33 cellular contexts compared by ENCODE assay signal in the genomic region with DNA sequence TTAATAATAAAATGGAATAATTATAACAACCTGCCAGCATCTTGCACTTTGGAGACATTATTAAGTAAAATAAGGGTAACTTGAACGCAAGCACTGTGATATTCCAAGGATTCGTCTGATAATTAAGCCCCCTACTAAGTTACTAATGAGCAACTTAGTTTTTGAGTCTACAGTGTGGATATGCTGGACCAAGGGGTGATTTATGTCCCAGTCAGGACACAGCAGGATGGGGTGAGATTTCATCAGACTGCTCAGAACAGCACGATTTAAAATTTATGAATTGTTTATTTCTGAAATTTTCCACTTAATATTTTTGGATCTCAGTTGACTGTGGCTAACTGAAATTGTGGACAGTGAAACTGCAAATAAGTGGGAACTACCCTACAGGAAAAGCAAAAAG.
A peak's percentile ranks its signal among the peaks of the same experiment; 100 is the strongest.
DNase-seq lines count a peak whose midpoint lies in the region; ATAC-seq, FAIRE-seq and TF ChIP-seq lines count a peak whose summit lies in the region.
"Had no signal": no experiment of that assay in that cellular context is flagged by ENCODE, and none has a peak within 500 bp of the region (broad histone marks: within the 10 kb centered on the region; RNA-seq: fewer than 3 reads in every experiment).

No MANE protein-coding gene starts in this region.

- H3K9me3 Mint-ChIP-seq in H9 = peaks cover 0 to 2% of the 10 kb centered on the region in 2 experiments; a peak in 3 of 5 replicates

- in situ Hi-C loops in K562 (cut with MboI) (no loop called here), GM13977 (cut with MboI; ENCODE audit: low pct_unique_long_range_greater_than_20kb, low sequenced_read_pairs, unreplicated experiment) (no loop called here)

- H3K36me3 Mint-ChIP-seq in H9 (ENCODE audit: insufficient read depth in 1 of 3, low read depth in 3 of 3) = no peaks in the 10 kb centered on the region
- H3K36me3 Mint-ChIP-seq: CD14-positive monocyte; CD4-positive, alpha-beta memory T cell; CD4-positive, CD25-positive, alpha-beta regulatory T cell; CD8-positive, alpha-beta memory T cell; CD8-positive, alpha-beta T cell had no signal

- BruUV-seq in K562 (replicated peaks; lab: Mats Ljungman, UMichigan) = no TSS peak

- no peak for TF ChIP-seq POLR2A in K562 (conservative IDR thresholded peaks at IDR 0.05)

- no peak for TF ChIP-seq RAD21 in K562 (CRISPR knock-in tag; conservative IDR thresholded peaks at IDR 0.05 in 1 of 2, IDR thresholded peaks at IDR 0.05 in 1 of 2)

- no peak overlapping the region for H3K23ac ChIP-seq in H9 (ENCODE audit: insufficient read length, low read depth, low read length)

- no peak overlapping the region for H3K27ac Mint-ChIP-seq in H9
- H3K27ac Mint-ChIP-seq: B cell; CD14-positive monocyte; CD4-positive, alpha-beta memory T cell; CD4-positive, alpha-beta T cell; CD4-positive, CD25-positive, alpha-beta regulatory T cell; CD8-positive, alpha-beta memory T cell; CD8-positive, alpha-beta T cell had no signal

- H3K4ac ChIP-seq in H9 (ENCODE audit: low read depth, low read length) = no peak overlapping the region

- no CpG with 5 or more reads among the region's 3 CpGs for WGBS in H9 (ENCODE audit: extremely low coverage, insufficient read length, low lambda C conversion rate)
- WGBS in K562 (ENCODE audit: insufficient coverage, low coverage, missing lambda C conversion rate) = 46% methylated on average over 3 of the region's 3 CpGs

- no peak overlapping the region for H4K8ac ChIP-seq in H9 (replicated peaks; ENCODE audit: insufficient read length, low read depth, low read length)

- no peak for TF ChIP-seq EP300 in K562 (IDR thresholded peaks at IDR 0.05; ENCODE audit: low read length)

- peak overlapping the region; percentile 67 for H3T11ph ChIP-seq in H9 (ENCODE audit: low read length)

- intact Hi-C loops in K562 (cut with micrococcal nuclease) = no loop called here

- H3K79me1 ChIP-seq in H9 (ENCODE audit: insufficient read depth, low read depth, low read length, poor library complexity, severe bottlenecking) = no peaks in the 10 kb centered on the region

- no peak overlapping the region for H2BK120ac ChIP-seq in H9 (ENCODE audit: low read depth, low read length, poor library complexity, severe bottlenecking)

- H2BK5ac ChIP-seq in H9 (ENCODE audit: insufficient read length, low read length) = no peak overlapping the region

- no peaks in the 10 kb centered on the region for H3K27me3 Mint-ChIP-seq in H9 (ENCODE audit: low read depth)
- H3K27me3 Mint-ChIP-seq: B cell; CD4-positive, alpha-beta memory T cell; CD4-positive, CD25-positive, alpha-beta regulatory T cell; CD8-positive, alpha-beta memory T cell had no signal

- no peak overlapping the region for H2AFZ ChIP-seq in H9 (ENCODE audit: low read length)
- H2AFZ ChIP-seq in K562 (ENCODE audit: low read depth, low read length) = no peak overlapping the region

- no peaks in the 10 kb centered on the region for H3K4me1 ChIP-seq in H9 (ENCODE audit: insufficient read depth, low read length)
- H3K4me1 ChIP-seq in K562 (replicated peaks in 1 of 2; ENCODE audit: control insufficient read depth in 2 of 2, insufficient read depth in 2 of 2, low read length in 2 of 2) = peaks cover 6 to 19% of the 10 kb centered on the region in 2 experiments; a peak in 3 of 5 replicates
- H3K4me1 ChIP-seq: A549; BE2C; BLaER1; BLaER1 treated with 17β-estradiol and CSF1 and Interleukin-3, amounts not matched to agents 10 nM and 100 nM; Caco-2 had no signal

- H2BK12ac ChIP-seq in H9 (ENCODE audit: insufficient read length, low read depth, low read length) = no peak overlapping the region

- H3K23me2 ChIP-seq in H9 (ENCODE audit: insufficient read length, low read depth, low read length, poor library complexity, severe bottlenecking) = no peaks in the 10 kb centered on the region

- H3K79me2 ChIP-seq in H9 (ENCODE audit: insufficient read depth, low read length) (no peaks in the 10 kb centered on the region), K562 (ENCODE audit: control insufficient read depth, insufficient read depth, low read length) (no peaks in the 10 kb centered on the region)

- H3K4me2 ChIP-seq in H9 (ENCODE audit: insufficient read depth, insufficient read length, low read length) (no peak overlapping the region), K562 (ENCODE audit: insufficient read depth, low read length) (no peak overlapping the region)
- H3K4me2 ChIP-seq: A549; BLaER1; BLaER1 treated with 17β-estradiol and CSF1 and Interleukin-3, amounts not matched to agents 10 nM and 100 nM had no signal

- no peak overlapping the region for H4K5ac ChIP-seq in H9 (ENCODE audit: insufficient read length, low read depth, low read length)

- no peak overlapping the region for H3K14ac ChIP-seq in H9 (ENCODE audit: insufficient read depth, low read length)

- POLR2A ChIA-PET in K562 (lab: Yijun Ruan, JAX) = no interaction called here

- no peak for DNase-seq in H9
- no peak for DNase-seq in K562 (ENCODE audit: extremely low read depth in 1 of 4, low spot score in 3 of 4)
- no peak for DNase-seq in GM13977 (ENCODE audit: low spot score)
- DNase-seq: 8988T; ACHN; AML-193; BE2C; C1 segment of cervical spinal cord; Caco-2; Calu3; CD4-positive, alpha-beta memory T cell; CD4-positive, alpha-beta T cell; CD4-positive, CD25-positive, alpha-beta regulatory T cell; CD8-positive, alpha-beta memory T cell; CD8-positive, alpha-beta T cell; COR-L47; DMS 273 treated with DMSO at 0.1 percent for 48 hours; DMS153; DMS53; DMS79; DMS79 treated with DMSO at 0.1 percent for 48 hours; DND-41; EL had no signal

- H3K18ac ChIP-seq in H9 (ENCODE audit: insufficient read length, low read depth, low read length) = no peak overlapping the region

- H3K36me3 ChIP-seq in K562 (ENCODE audit: control insufficient read depth, insufficient read depth, low read length) = no peaks in the 10 kb centered on the region
- H3K36me3 ChIP-seq: BE2C; BLaER1; BLaER1 treated with 17β-estradiol and CSF1 and Interleukin-3, amounts not matched to agents 10 nM and 100 nM had no signal

- H3K9me3 ChIP-seq in H9 (ENCODE audit: control insufficient read depth, low read depth, low read length) (peaks cover 2% of the 10 kb centered on the region), K562 (replicated peaks; ENCODE audit: control insufficient read depth, insufficient read depth, low read depth, low read length) (no peaks in the 10 kb centered on the region)
- H3K9me3 ChIP-seq: A549, BE2C, BLaER1, Caco-2 had no signal

- no peak overlapping the region for H3K4me3 Mint-ChIP-seq in H9
- H3K4me3 Mint-ChIP-seq: B cell; CD14-positive monocyte; CD4-positive, alpha-beta memory T cell; CD4-positive, alpha-beta T cell; CD4-positive, CD25-positive, alpha-beta regulatory T cell; CD8-positive, alpha-beta memory T cell; CD8-positive, alpha-beta T cell had no signal

- no peaks in the 10 kb centered on the region for H4K20me1 ChIP-seq in H9 (ENCODE audit: control insufficient read depth, insufficient read depth, insufficient read length)
- no peaks in the 10 kb centered on the region for H4K20me1 ChIP-seq in K562 (replicated peaks; ENCODE audit: control insufficient read depth, insufficient read depth, low read length)
- H4K20me1 ChIP-seq: BLaER1; BLaER1 treated with 17β-estradiol and CSF1 and Interleukin-3, amounts not matched to agents 10 nM and 100 nM had no signal

- no peak overlapping the region for H2BK20ac ChIP-seq in H9 (ENCODE audit: low read depth, low read length, poor library complexity, severe bottlenecking)

- ATAC-seq in K562 = no peak
- no peak for ATAC-seq in HG02852 (IDR thresholded peaks at IDR 0.05; ENCODE audit: unreplicated experiment)
- ATAC-seq: A549; CD8-positive, alpha-beta T cell had no signal

- H4K91ac ChIP-seq in H9 (ENCODE audit: insufficient read length, low read depth, low read length) = no peak overlapping the region

- H3K4me3 ChIP-seq in K562 = no peak overlapping the region
- H3K4me3 ChIP-seq: A549; BLaER1; BLaER1 treated with 17β-estradiol and CSF1 and Interleukin-3, amounts not matched to agents 10 nM and 100 nM had no signal

- H2AK5ac ChIP-seq in H9 (ENCODE audit: insufficient read length, low read length) = no peak overlapping the region

- CTCF ChIA-PET in K562 (lab: Yijun Ruan, JAX; ENCODE audit: low intra/inter-chr PET ratio) = no interaction called here

- H3K27me3 ChIP-seq in H9 (ENCODE audit: insufficient read depth, low read length) = no peaks in the 10 kb centered on the region
- H3K27me3 ChIP-seq in K562 (ENCODE audit: control insufficient read depth in 2 of 2, insufficient read depth in 2 of 2, low read length in 2 of 2) = no peaks in the 10 kb centered on the region
- H3K27me3 ChIP-seq: BE2C; BLaER1; BLaER1 treated with 17β-estradiol and CSF1 and Interleukin-3, amounts not matched to agents 10 nM and 100 nM had no signal

- H2BK15ac ChIP-seq in H9 (ENCODE audit: low read depth, low read length) = no peak overlapping the region

- FAIRE-seq in K562 (lab: Jason Lieb, UNC) = no peak
- FAIRE-seq: A204.1, A549, D721Med had no signal

- no peak overlapping the region for H3K9ac ChIP-seq in H9 (ENCODE audit: extremely low read depth, insufficient read length, low read length)
- no peak overlapping the region for H3K9ac ChIP-seq in K562 (ENCODE audit: insufficient read depth in 1 of 2, low read depth in 2 of 2, low read length in 2 of 2)
- H3K9ac ChIP-seq: BLaER1; BLaER1 treated with 17β-estradiol and CSF1 and Interleukin-3, amounts not matched to agents 10 nM and 100 nM had no signal

- TF ChIP-seq CTCF in H9 (conservative IDR thresholded peaks at IDR 0.05) (no peak), K562 (IDR thresholded peaks at IDR 0.05 in 2 of 3, conservative IDR thresholded peaks at IDR 0.05 in 1 of 3; ENCODE audit: insufficient read depth in 2 of 3, low read depth in 1 of 3, low read length in 3 of 3) (no peak), GM13977 (IDR thresholded peaks at IDR 0.05; ENCODE audit: extremely low read depth, insufficient read depth, missing control alignments) (no peak)

- H3K27ac ChIP-seq in H9 (ENCODE audit: insufficient read length, low read depth, low read length) = no peak overlapping the region
- no peak overlapping the region for H3K27ac ChIP-seq in K562 (ENCODE audit: extremely low read depth, low read depth, low read length)
- H3K27ac ChIP-seq: 22Rv1; A549; BLaER1; BLaER1 treated with 17β-estradiol and CSF1 and Interleukin-3, amounts not matched to agents 10 nM and 100 nM; C4-2B had no signal

- no peaks in the 10 kb centered on the region for H3K9me1 ChIP-seq in K562 (ENCODE audit: control insufficient read depth, insufficient read depth, low read length)

- no peak overlapping the region for H3K56ac ChIP-seq in H9 (ENCODE audit: insufficient read length, low read depth, low read length)

- H3K4me1 Mint-ChIP-seq in H9 = no peaks in the 10 kb centered on the region
- H3K4me1 Mint-ChIP-seq: B cell; CD14-positive monocyte; CD4-positive, alpha-beta memory T cell; CD4-positive, CD25-positive, alpha-beta regulatory T cell; CD8-positive, alpha-beta memory T cell had no signal
